Comparison of ENCODE assay signal across 2 cellular contexts in the genomic region with DNA sequence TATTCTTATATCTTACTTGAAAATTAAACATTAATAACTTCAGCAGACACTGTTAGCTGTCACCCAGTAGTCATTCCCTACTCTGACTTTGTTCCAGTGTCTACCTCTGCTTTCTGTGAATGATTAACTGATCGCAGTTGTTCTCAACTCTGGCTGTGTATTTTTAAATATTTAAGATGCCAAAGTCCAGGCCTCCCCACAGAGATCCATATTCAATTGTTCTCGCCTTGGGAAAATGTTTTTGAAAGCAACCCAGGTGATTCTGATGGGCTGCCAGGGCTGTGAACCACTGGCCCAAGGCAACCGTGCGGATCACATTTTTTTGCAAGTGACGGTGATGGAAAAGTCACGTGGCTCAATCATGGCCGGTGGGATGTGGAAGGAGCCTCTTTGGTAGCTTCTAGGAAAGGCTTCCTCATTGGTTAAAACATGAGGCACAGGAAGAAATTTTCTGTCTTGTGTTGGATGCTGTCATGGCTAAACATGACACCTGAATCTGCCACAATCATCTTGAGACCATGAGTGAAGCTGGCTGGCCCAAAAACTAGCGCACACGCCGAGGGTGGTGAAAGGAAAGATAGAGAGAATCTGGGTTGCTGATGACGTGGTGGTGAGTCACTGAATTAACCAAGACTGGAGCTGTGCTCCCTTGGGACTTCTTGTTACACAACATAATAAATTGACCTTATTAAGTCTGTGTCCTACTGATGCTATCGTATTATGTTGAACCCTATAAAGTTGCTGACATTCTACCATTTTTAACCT.
TF ChIP-seq lines count a peak whose summit lies in the region.

No MANE protein-coding gene starts in this region.

TF ChIP-seq in HepG2, 621 proteins besides CTCF, POLR2A, EP300 and RAD21 (continued from another document and continues in another):
- TF ChIP-seq ZSCAN29 (CRISPR knock-in tag; conservative IDR thresholded peaks at IDR 0.05) (peak; percentile 48; the same call in 1 of the 2 replicates), ZNF709 (CRISPR knock-in tag; IDR thresholded peaks at IDR 0.05) (no peak), ZSCAN9 (CRISPR knock-in tag; IDR thresholded peaks at IDR 0.05; ENCODE audit: borderline replicate concordance) (no peak), MATR3 (CRISPR knock-in tag; IDR thresholded peaks at IDR 0.05) (no peak), ZNF138 (CRISPR knock-in tag; IDR thresholded peaks at IDR 0.05; ENCODE audit: low read depth) (no peak), SMAD9 (CRISPR knock-in tag; IDR thresholded peaks at IDR 0.05) (no peak), HMG20B (CRISPR knock-in tag; conservative IDR thresholded peaks at IDR 0.05) (no peak; the same call in 1 of the 2 replicates), ZNF747 (CRISPR knock-in tag; IDR thresholded peaks at IDR 0.05; ENCODE audit: borderline replicate concordance) (no peak; the same call in 1 of the 2 replicates), ZNF546 (CRISPR knock-in tag; conservative IDR thresholded peaks at IDR 0.05) (no peak), ZNF660 (CRISPR knock-in tag; IDR thresholded peaks at IDR 0.05; ENCODE audit: borderline replicate concordance, low read depth) (no peak), SALL2 (CRISPR knock-in tag; IDR thresholded peaks at IDR 0.05) (no peak), HNF4G (IDR thresholded peaks at IDR 0.05; ENCODE audit: borderline replicate concordance, low read depth, low read length) (peak; percentile 79), HNF4G (CRISPR knock-in tag; IDR thresholded peaks at IDR 0.05; ENCODE audit: borderline replicate concordance, low read depth) (peak; percentile 57; the same call in 1 of the 2 replicates), ZNF782 (CRISPR knock-in tag; IDR thresholded peaks at IDR 0.05; ENCODE audit: borderline replicate concordance) (no peak), STAT5B (CRISPR knock-in tag; IDR thresholded peaks at IDR 0.05) (no peak), ZNF720 (CRISPR knock-in tag; IDR thresholded peaks at IDR 0.05) (no peak), SNAPC2 (CRISPR knock-in tag; IDR thresholded peaks at IDR 0.05) (0 out of 2 replicates have a peak, but pooled peaks have one; percentile 55), RARG (CRISPR knock-in tag; IDR thresholded peaks at IDR 0.05; ENCODE audit: low read depth) (no peak), HCFC1 (IDR thresholded peaks at IDR 0.05; ENCODE audit: low read depth, low read length) (no peak), ETV5 (CRISPR knock-in tag; IDR thresholded peaks at IDR 0.05; ENCODE audit: borderline replicate concordance) (no peak; the same call in 1 of the 2 replicates), BRD4 (CRISPR knock-in tag; IDR thresholded peaks at IDR 0.05) (no peak), PITX1 (CRISPR knock-in tag; IDR thresholded peaks at IDR 0.05) (no peak), ZNF17 (CRISPR knock-in tag; IDR thresholded peaks at IDR 0.05) (no peak), SALL1 (CRISPR knock-in tag; IDR thresholded peaks at IDR 0.05) (peak; percentile 99), KLF9 (CRISPR knock-in tag; IDR thresholded peaks at IDR 0.05; ENCODE audit: low read depth) (no peak), HNRNPH1 (optimal IDR thresholded peaks at IDR 0.05; ENCODE audit: low read depth, low read length) (no peak), ZNF629 (CRISPR knock-in tag; conservative IDR thresholded peaks at IDR 0.05) (no peak)
- TF ChIP-seq, protein P1, sequence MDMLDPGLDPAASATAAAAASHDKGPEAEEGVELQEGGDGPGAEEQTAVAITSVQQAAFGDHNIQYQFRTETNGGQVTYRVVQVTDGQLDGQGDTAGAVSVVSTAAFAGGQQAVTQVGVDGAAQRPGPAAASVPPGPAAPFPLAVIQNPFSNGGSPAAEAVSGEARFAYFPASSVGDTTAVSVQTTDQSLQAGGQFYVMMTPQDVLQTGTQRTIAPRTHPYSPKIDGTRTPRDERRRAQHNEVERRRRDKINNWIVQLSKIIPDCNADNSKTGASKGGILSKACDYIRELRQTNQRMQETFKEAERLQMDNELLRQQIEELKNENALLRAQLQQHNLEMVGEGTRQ (IDR thresholded peaks at IDR 0.05; ENCODE audit: low read depth, low read length) = peak; percentile 69
- TF ChIP-seq, protein P1 (CRISPR knock-in tag; IDR thresholded peaks at IDR 0.05; ENCODE audit: borderline replicate concordance) = peak; percentile 85; the same call in 1 of the 2 replicates
- TF ChIP-seq, protein P2, sequence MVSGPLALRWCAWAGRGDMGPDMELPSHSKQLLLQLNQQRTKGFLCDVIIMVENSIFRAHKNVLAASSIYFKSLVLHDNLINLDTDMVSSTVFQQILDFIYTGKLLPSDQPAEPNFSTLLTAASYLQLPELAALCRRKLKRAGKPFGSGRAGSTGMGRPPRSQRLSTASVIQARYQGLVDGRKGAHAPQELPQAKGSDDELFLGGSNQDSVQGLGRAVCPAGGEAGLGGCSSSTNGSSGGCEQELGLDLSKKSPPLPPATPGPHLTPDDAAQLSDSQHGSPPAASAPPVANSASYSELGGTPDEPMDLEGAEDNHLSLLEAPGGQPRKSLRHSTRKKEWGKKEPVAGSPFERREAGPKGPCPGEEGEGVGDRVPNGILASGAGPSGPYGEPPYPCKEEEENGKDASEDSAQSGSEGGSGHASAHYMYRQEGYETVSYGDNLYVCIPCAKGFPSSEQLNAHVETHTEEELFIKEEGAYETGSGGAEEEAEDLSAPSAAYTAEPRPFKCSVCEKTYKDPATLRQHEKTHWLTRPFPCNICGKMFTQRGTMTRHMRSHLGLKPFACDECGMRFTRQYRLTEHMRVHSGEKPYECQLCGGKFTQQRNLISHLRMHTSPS (CRISPR knock-in tag; IDR thresholded peaks at IDR 0.05; ENCODE audit: low read depth) = no peak
- TF ChIP-seq, protein P3, sequence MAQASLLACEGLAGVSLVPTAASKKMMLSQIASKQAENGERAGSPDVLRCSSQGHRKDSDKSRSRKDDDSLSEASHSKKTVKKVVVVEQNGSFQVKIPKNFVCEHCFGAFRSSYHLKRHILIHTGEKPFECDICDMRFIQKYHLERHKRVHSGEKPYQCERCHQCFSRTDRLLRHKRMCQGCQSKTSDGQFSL (CRISPR knock-in tag; IDR thresholded peaks at IDR 0.05) = no peak

TF ChIP-seq in GM12891, 5 proteins besides CTCF, POLR2A, EP300 and RAD21 (continued from another document):
- TF ChIP-seq PAX5 (IDR thresholded peaks at IDR 0.05; ENCODE audit: insufficient read depth, low read length, severe bottlenecking) (no peak), POLR2AphosphoS5 (IDR thresholded peaks at IDR 0.05; ENCODE audit: low read depth, low read length) (no peak), TAF1 (IDR thresholded peaks at IDR 0.05; ENCODE audit: low read depth, low read length) (no peak), SPI1 (IDR thresholded peaks at IDR 0.05; ENCODE audit: low read depth, low read length) (no peak)
